In the genomic region with DNA sequence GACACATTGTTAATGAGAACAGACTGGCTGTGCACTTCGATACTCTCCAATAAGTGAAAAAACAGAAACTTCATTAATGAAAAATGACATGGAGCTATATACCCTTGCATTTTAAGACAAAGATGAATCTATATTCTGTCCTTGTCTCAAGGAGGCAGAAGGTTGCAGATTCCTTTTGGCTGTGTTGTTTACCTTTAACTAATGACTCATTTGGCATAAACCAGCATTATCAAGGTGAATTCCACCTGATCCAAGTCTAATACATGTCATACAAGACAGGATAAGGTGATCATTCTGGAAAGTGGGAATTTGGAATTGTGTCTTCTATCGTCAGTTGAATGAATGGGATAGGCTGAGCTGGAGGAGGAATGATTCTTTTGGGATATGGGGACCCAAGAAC, we compare ENCODE assay signal across 18 cellular contexts.
DNase-seq lines count a peak whose midpoint lies in the region; ATAC-seq, FAIRE-seq and TF ChIP-seq lines count a peak whose summit lies in the region.
"Had no signal": no experiment of that assay in that cellular context is flagged by ENCODE, and none has a peak within 500 bp of the region (broad histone marks: within the 10 kb centered on the region; RNA-seq: fewer than 3 reads in every experiment).

No MANE protein-coding gene starts in this region.

- H3K36me3 ChIP-seq in RWPE2 (ENCODE audit: low read depth): no peaks in the 10 kb centered on the region

- H3K27ac ChIP-seq in A549: no peak overlapping the region
- H3K27ac ChIP-seq in RWPE2 (ENCODE audit: poor library complexity, severe bottlenecking): no peak overlapping the region
- H3K27ac ChIP-seq: C4-2B, GM23248 had no signal

- H3K4me1 ChIP-seq in A549: peaks cover 22% of the 10 kb centered on the region; the same call in 2 of the 3 replicates
- H3K4me1 ChIP-seq in RWPE2 (ENCODE audit: insufficient read depth, poor library complexity, severe bottlenecking): peaks cover 6% of the 10 kb centered on the region
- H3K4me1 ChIP-seq: Caco-2 had no signal

- TF ChIP-seq POLR2A in A549 (IDR thresholded peaks at IDR 0.05; ENCODE audit: low read length) (no peak), H54 (IDR thresholded peaks at IDR 0.05; ENCODE audit: low read depth, low read length) (no peak)

- CTCF ChIA-PET in A549 (lab: Yijun Ruan, JAX): no interaction called here

- H3K4me2 ChIP-seq in A549: no peak overlapping the region

- TF ChIP-seq EP300 in A549 (IDR thresholded peaks at IDR 0.05): no peak

- H3K9me3 ChIP-seq in A549 (no peaks in the 10 kb centered on the region), RWPE2 (ENCODE audit: severe bottlenecking) (no peaks in the 10 kb centered on the region)
- H3K9me3 ChIP-seq: Caco-2 had no signal

- TF ChIP-seq CTCF in A549 (IDR thresholded peaks at IDR 0.05): no peak
- TF ChIP-seq CTCF in RWPE2 (IDR thresholded peaks at IDR 0.05; ENCODE audit: poor library complexity, severe bottlenecking): no peak

- ATAC-seq in A549 (no peak), RWPE2 (ENCODE audit: low read depth) (peak; percentile 80)
- ATAC-seq: K562 had no signal

- 95% methylated on average over 2 of the region's 2 CpGs for WGBS in A549 (ENCODE audit: missing lambda C conversion rate)

- no peak for TF ChIP-seq RAD21 in A549 (conservative IDR thresholded peaks at IDR 0.05 in 1 of 2, IDR thresholded peaks at IDR 0.05 in 1 of 2)

- no peak for DNase-seq in A549 (ENCODE audit: low read depth in 1 of 2, low spot score in 1 of 2)
- no peak for DNase-seq in H54 (ENCODE audit: insufficient read length, low spot score)
- DNase-seq in RWPE2 (ENCODE audit: low spot score): no peak
- peak; percentile 39 for DNase-seq in kidney tubule cell (ENCODE audit: low spot score)
- DNase-seq in mucosa of gallbladder (ENCODE audit: low spot score): no peak
- no peak for DNase-seq in stimulated activated CD4-positive, alpha-beta T cell treated with anti-CD3 and anti-CD28 coated beads, Interleukin-2, amount 100 ng/mL, for 24 hours
- DNase-seq in D341Med (ENCODE audit: low spot score): no peak
- DNase-seq: AML-193; Caco-2; CD4-positive, alpha-beta T cell; DMS79 treated with DMSO at 0.1 percent for 48 hours; GF-D8; GM23248; HCEC 1CT; IMR-90 had no signal

- peak; percentile 89 for FAIRE-seq in A549 (lab: Jason Lieb, UNC)
- peak; percentile 71 for FAIRE-seq in H54 (lab: Jason Lieb, UNC)
- FAIRE-seq: GM19239, K562 had no signal

- POLR2A ChIA-PET in A549 (lab: Yijun Ruan, JAX): no interaction called here

- H3K4me3 ChIP-seq in A549: no peak overlapping the region
- H3K4me3 ChIP-seq in RWPE2 (ENCODE audit: severe bottlenecking): no peak overlapping the region
- H3K4me3 ChIP-seq: K562 had no signal

- no peaks in the 10 kb centered on the region for H3K27me3 ChIP-seq in RWPE2 (ENCODE audit: insufficient read depth, poor library complexity, severe bottlenecking)

TF ChIP-seq in A549, 52 proteins besides CTCF, POLR2A, EP300 and RAD21:
- TF ChIP-seq CHD4 (IDR thresholded peaks at IDR 0.05; ENCODE audit: borderline replicate concordance) (no peak), CEBPB (IDR thresholded peaks at IDR 0.05) (no peak), KDM5A (IDR thresholded peaks at IDR 0.05) (no peak), FOSB (CRISPR knock-in tag; IDR thresholded peaks at IDR 0.05) (no peak), HOXB5 (CRISPR knock-in tag; IDR thresholded peaks at IDR 0.05) (no peak), TP53 (CRISPR knock-in tag; IDR thresholded peaks at IDR 0.05) (no peak), HOXB13 (CRISPR knock-in tag; IDR thresholded peaks at IDR 0.05; ENCODE audit: low read depth) (no peak), JUNB (IDR thresholded peaks at IDR 0.05) (no peak), TFCP2L1 (CRISPR knock-in tag; IDR thresholded peaks at IDR 0.05) (no peak), SMC3 (IDR thresholded peaks at IDR 0.05) (no peak), SREBF2 (IDR thresholded peaks at IDR 0.05) (no peak), NR3C1 (IDR thresholded peaks at IDR 0.05) (no peak), RNF2 (IDR thresholded peaks at IDR 0.05; ENCODE audit: borderline replicate concordance, low read depth) (no peak)
- TF ChIP-seq, protein P1, sequence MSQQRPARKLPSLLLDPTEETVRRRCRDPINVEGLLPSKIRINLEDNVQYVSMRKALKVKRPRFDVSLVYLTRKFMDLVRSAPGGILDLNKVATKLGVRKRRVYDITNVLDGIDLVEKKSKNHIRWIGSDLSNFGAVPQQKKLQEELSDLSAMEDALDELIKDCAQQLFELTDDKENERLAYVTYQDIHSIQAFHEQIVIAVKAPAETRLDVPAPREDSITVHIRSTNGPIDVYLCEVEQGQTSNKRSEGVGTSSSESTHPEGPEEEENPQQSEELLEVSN (IDR thresholded peaks at IDR 0.05; ENCODE audit: borderline replicate concordance, low read depth): no peak
